8 cellular contexts compared by ENCODE assay signal in genomic region chr6:36874443-36875249, GRCh38. TPM values are rescaled to one million over a fixed set of nuclear protein-coding genes. Genes with fewer than 3 reads are reported as not detected.
DNase-seq lines count a peak whose midpoint lies in the region; ATAC-seq, FAIRE-seq and TF ChIP-seq lines count a peak whose summit lies in the region.

TSS of gene PPIL1 (minus strand) at chr6:36874803. CDS start at chr6:36874772, 31 bp downstream.

- H3K4me3 Mint-ChIP-seq in T-helper 17 cell, result peak within 1 kb of the TSS; percentile 99

- peak within 1 kb of the TSS; percentile 99 for H3K27ac Mint-ChIP-seq in T-helper 17 cell

- peaks cover 6% of the 10 kb centered on the region for H3K36me3 Mint-ChIP-seq in T-helper 17 cell (ENCODE audit: low read depth)

- H3K4me3 ChIP-seq in GM12875 (ENCODE audit: low read depth, low read length) (peak within 1 kb of the TSS; percentile 73), prostate gland (peak within 1 kb of the TSS; percentile 75 to 81)

- peak; percentile 41 for TF ChIP-seq POLR2A in prostate gland (IDR thresholded peaks at IDR 0.05)

- H3K9me3 ChIP-seq in T-helper 17 cell (ENCODE audit: control insufficient read depth, low read length, poor library complexity, severe bottlenecking) (no peaks in the 10 kb centered on the region), prostate gland (no peaks in the 10 kb centered on the region)

- peak; percentile 37 for FAIRE-seq in urothelium cell line (lab: Jason Lieb, UNC)

- H3K27ac ChIP-seq in prostate gland, result peak within 1 kb of the TSS; percentile 79 to 80

- no peaks in the 10 kb centered on the region for H3K27me3 ChIP-seq in prostate gland (replicated peaks; ENCODE audit: insufficient read depth)

- no peaks in the 10 kb centered on the region for H3K4me1 ChIP-seq in prostate gland (replicated peaks)

- WGBS in prostate gland, result under 1% methylated on average over 54 of the region's 54 CpGs

- no peaks in the 10 kb centered on the region for H3K36me3 ChIP-seq in prostate gland

- DNase-seq in NCI-H146 treated with DMSO at 0.1 percent for 48 hours (lab: John Stamatoyannopoulos, UW; ENCODE audit: unreplicated experiment), result peak; percentile 94
- peak; percentile 74 to 80 (median 75) for DNase-seq in T-helper 17 cell
- DNase-seq in amygdala (lab: John Stamatoyannopoulos, UW), result peak in 55 of 56 donors; percentile 37 to 94 (median 80)
- peak; percentile 86 for DNase-seq in left ventricle myocardium superior
- DNase-seq in prostate gland (ENCODE audit: low spot score), result peak; percentile 75
- DNase-seq in urothelium cell line (ENCODE audit: low spot score), result peak; percentile 94

- intact Hi-C loops in left ventricle myocardium superior (cut with micrococcal nuclease), result no loop called here
- intact Hi-C loops in prostate gland (cut with DNase I), result no loop called here

- ATAC-seq in HG02840 (IDR thresholded peaks at IDR 0.05; ENCODE audit: low FRiP score, unreplicated experiment) (peak; percentile 69), T-helper 17 cell (peak; percentile 90), left ventricle myocardium superior (peak; percentile 85)

- peaks cover 23% of the 10 kb centered on the region for H3K27me3 Mint-ChIP-seq in T-helper 17 cell

- H3K4me1 Mint-ChIP-seq in T-helper 17 cell, result peaks cover 28% of the 10 kb centered on the region

- 0 out of 2 replicates have a peak, but pooled peaks have one; percentile 19 for TF ChIP-seq CTCF in GM12875 (IDR thresholded peaks at IDR 0.05; ENCODE audit: borderline replicate concordance, insufficient read depth, low read depth, low read length)
- TF ChIP-seq CTCF in prostate gland (IDR thresholded peaks at IDR 0.05), result peak in 1 of 4 experiments; percentile 25

RNA-seq across cellular contexts. Expression of gene PPIL1, which starts in this region (rescaled TPM):
- 1 to 10 TPM; 3.8 to 4.5 TPM for total RNA-seq in T-helper 17 cell
- total RNA-seq in left ventricle myocardium superior, result 60.3 TPM
- total RNA-seq in prostate gland, result 10 to 100 TPM; 18.7 to 35.9 TPM

Comparison
In these comparisons a context has a peak if more than half of its experiments do, and no peak if none do; other contexts are left out.
1. Peak in every context shown above with its lines: DNase-seq, ATAC-seq, H3K4me3 ChIP-seq and H3K27ac ChIP-seq.